ENCODE assay signal across 21 cellular contexts in genomic region chr4:57064120-57064519, GRCh38. TPM values are rescaled to one million over a fixed set of nuclear protein-coding genes. Genes with fewer than 3 reads are reported as not detected.
DNase-seq lines count a peak whose midpoint lies in the region; ATAC-seq and TF ChIP-seq lines count a peak whose summit lies in the region.
"Had no signal": no experiment of that assay in that cellular context is flagged by ENCODE, and none has a peak within 500 bp of the region (broad histone marks: within the 10 kb centered on the region; RNA-seq: fewer than 3 reads in every experiment).

No MANE protein-coding gene starts in this region.

- H3K27ac Mint-ChIP-seq in activated CD4-positive, alpha-beta T cell treated with anti-CD3 and anti-CD28 coated beads, Interleukin-2, amount 10 ng/mL, durations not matched to agents 24 days and 14 days = no peak overlapping the region
- H3K27ac Mint-ChIP-seq: activated naive CD8-positive, alpha-beta T cell; activated T-helper 2 cell treated with anti-CD3 and anti-CD28 coated beads, Interferon-gamma antibody, Interleukin-2, Interleukin-4, amounts not matched to agents 10 μg/mL and 5 μg/mL and 100 μg/mL, durations not matched to agents 14 hours and 24 hours and 36 hours; CD4-positive, CD25-positive, alpha-beta regulatory T cell; dendritic cell treated with granulocyte-macrophage colony-stimulating factor and Interleukin-4, amounts not matched to agents 40 ng/mL and 50 ng/mL, for 4 days had no signal

- no peak overlapping the region for H3K4me3 Mint-ChIP-seq in activated CD4-positive, alpha-beta T cell treated with anti-CD3 and anti-CD28 coated beads, Interleukin-2, amount 10 ng/mL, durations not matched to agents 24 days and 14 days
- H3K4me3 Mint-ChIP-seq: activated naive CD8-positive, alpha-beta T cell; CD4-positive, CD25-positive, alpha-beta regulatory T cell; dendritic cell treated with granulocyte-macrophage colony-stimulating factor and Interleukin-4, amounts not matched to agents 40 ng/mL and 50 ng/mL, for 4 days had no signal

- no peak for TF ChIP-seq EP300 in gastroesophageal sphincter (IDR thresholded peaks at IDR 0.05)
- no peak for TF ChIP-seq EP300 in upper lobe of left lung (IDR thresholded peaks at IDR 0.05)

- ATAC-seq in RWPE2 (ENCODE audit: low read depth) = peak; percentile 54; the same call in 2 of the 3 replicates
- ATAC-seq in gastroesophageal sphincter = no peak
- ATAC-seq in upper lobe of left lung (ENCODE audit: low FRiP score in 2 of 2) = no peak

- DNase-seq in RWPE2 (ENCODE audit: low spot score) = no peak
- DNase-seq in activated CD4-positive, alpha-beta T cell treated with anti-CD3 and anti-CD28 coated beads, Interleukin-2, amount 10 ng/mL, durations not matched to agents 24 days and 14 days = no peak
- DNase-seq in hippocampal formation (lab: John Stamatoyannopoulos, UW) = no peak
- DNase-seq in stimulated activated CD8-positive, alpha-beta memory T cell treated with anti-CD3 and anti-CD28 coated beads, Interleukin-4, amount 100 ng/mL, for 48 hours = no peak
- no peak for DNase-seq in upper lobe of left lung
- DNase-seq: activated CD4-positive, alpha-beta T cell treated with anti-CD3 and anti-CD28 coated beads, Interleukin-2, amount 50 U/mL, for 4 hours; activated CD8-positive, alpha-beta memory T cell treated with anti-CD3 and anti-CD28 coated beads, Interleukin-2, amount 50 U/mL, for 4 hours; CD4-positive, CD25-positive, alpha-beta regulatory T cell; HCEC 1CT; MG63; NCI-H1436; NCI-H2107; Peyer's patch; stimulated activated CD4-positive, alpha-beta T cell treated with anti-CD3 and anti-CD28 coated beads, Interleukin-15, amount 100 ng/mL, for 24 hours had no signal

- H3K4me2 ChIP-seq in skeletal muscle satellite cell (ENCODE audit: low read length) = peak overlapping the region; percentile 71

- TF ChIP-seq CTCF in RWPE2 (IDR thresholded peaks at IDR 0.05; ENCODE audit: poor library complexity, severe bottlenecking) (no peak), gastroesophageal sphincter (IDR thresholded peaks at IDR 0.05) (no peak), upper lobe of left lung (IDR thresholded peaks at IDR 0.05) (no peak)

- 73 to 93% methylated on average over 2 of the region's 2 CpGs for WGBS in gastroesophageal sphincter (ENCODE audit: low coverage in 1 of 2), 2 donors
- 63 to 68% methylated on average over 2 of the region's 2 CpGs for WGBS in upper lobe of left lung, 2 donors

- H3K36me3 ChIP-seq in ACC112 (ENCODE audit: insufficient read depth, low read length) (peaks cover 3% of the 10 kb centered on the region; the same call in 1 of the 2 replicates), RWPE2 (ENCODE audit: low read depth) (peaks cover 40% of the 10 kb centered on the region), gastroesophageal sphincter (no peaks in the 10 kb centered on the region), skeletal muscle satellite cell (ENCODE audit: insufficient read depth, low read length) (no peaks in the 10 kb centered on the region), upper lobe of left lung (no peaks in the 10 kb centered on the region)
- H3K36me3 ChIP-seq: neutrophil, Peyer's patch had no signal

- intact Hi-C loops in activated CD4-positive, alpha-beta T cell treated with anti-CD3 and anti-CD28 coated beads, Interleukin-2, amount 10 ng/mL, durations not matched to agents 24 days and 14 days (cut with micrococcal nuclease) = no loop called here

- no peaks in the 10 kb centered on the region for H3K27me3 ChIP-seq in ACC112 (ENCODE audit: insufficient read depth, low read length)
- no peaks in the 10 kb centered on the region for H3K27me3 ChIP-seq in RWPE2 (ENCODE audit: insufficient read depth, poor library complexity, severe bottlenecking)
- H3K27me3 ChIP-seq in gastroesophageal sphincter = no peaks in the 10 kb centered on the region
- no peaks in the 10 kb centered on the region for H3K27me3 ChIP-seq in skeletal muscle satellite cell (ENCODE audit: control insufficient read depth, insufficient read depth, low read length)
- no peaks in the 10 kb centered on the region for H3K27me3 ChIP-seq in upper lobe of left lung
- H3K27me3 ChIP-seq: MG63, neutrophil, Peyer's patch had no signal

- TF ChIP-seq POLR2A in gastroesophageal sphincter (IDR thresholded peaks at IDR 0.05) = no peak
- no peak for TF ChIP-seq POLR2A in upper lobe of left lung (IDR thresholded peaks at IDR 0.05)

- no peaks in the 10 kb centered on the region for H3K36me3 Mint-ChIP-seq in activated CD4-positive, alpha-beta T cell treated with anti-CD3 and anti-CD28 coated beads, Interleukin-2, amount 10 ng/mL, durations not matched to agents 24 days and 14 days (ENCODE audit: low read depth)
- H3K36me3 Mint-ChIP-seq: activated naive CD8-positive, alpha-beta T cell; CD4-positive, CD25-positive, alpha-beta regulatory T cell had no signal

- no peaks in the 10 kb centered on the region for H3K9me3 ChIP-seq in RWPE2 (ENCODE audit: severe bottlenecking)
- no peaks in the 10 kb centered on the region for H3K9me3 ChIP-seq in gastroesophageal sphincter
- no peaks in the 10 kb centered on the region for H3K9me3 ChIP-seq in skeletal muscle satellite cell (replicated peaks; ENCODE audit: low read length)
- no peaks in the 10 kb centered on the region for H3K9me3 ChIP-seq in upper lobe of left lung
- H3K9me3 ChIP-seq: MG63, neutrophil, Peyer's patch had no signal

- H3K4me3 ChIP-seq in ACC112 (ENCODE audit: low read depth, low read length) (peak overlapping the region; percentile 61), RWPE2 (ENCODE audit: severe bottlenecking) (no peak overlapping the region), gastroesophageal sphincter (no peak overlapping the region), skeletal muscle satellite cell (ENCODE audit: low read length) (no peak overlapping the region), upper lobe of left lung (no peak overlapping the region)
- H3K4me3 ChIP-seq: MG63, Peyer's patch had no signal

- H2AFZ ChIP-seq in ACC112 (ENCODE audit: low read length, unreplicated experiment) = no peak overlapping the region

- H3K9ac ChIP-seq in skeletal muscle satellite cell (ENCODE audit: low read depth, low read length) = peak overlapping the region; percentile 41

- peak overlapping the region; percentile 95 for H3K27ac ChIP-seq in ACC112 (ENCODE audit: low read depth, low read length)
- H3K27ac ChIP-seq in RWPE2 (ENCODE audit: poor library complexity, severe bottlenecking) = no peak overlapping the region
- peak overlapping the region in 3 of 4 donors; percentile 66 to 78 (median 77) for H3K27ac ChIP-seq in gastroesophageal sphincter
- no peak overlapping the region for H3K27ac ChIP-seq in upper lobe of left lung
- H3K27ac ChIP-seq: neutrophil had no signal

- H3K9me3 Mint-ChIP-seq in activated CD4-positive, alpha-beta T cell treated with anti-CD3 and anti-CD28 coated beads, Interleukin-2, amount 10 ng/mL, durations not matched to agents 24 days and 14 days = no peaks in the 10 kb centered on the region
- H3K9me3 Mint-ChIP-seq: activated T-helper 2 cell treated with anti-CD3 and anti-CD28 coated beads, Interferon-gamma antibody, Interleukin-2, Interleukin-4, amounts not matched to agents 10 μg/mL and 5 μg/mL and 100 μg/mL, durations not matched to agents 14 hours and 24 hours and 36 hours; dendritic cell treated with granulocyte-macrophage colony-stimulating factor and Interleukin-4, amounts not matched to agents 40 ng/mL and 50 ng/mL, for 4 days had no signal

- H3K4me1 ChIP-seq in ACC112 (ENCODE audit: control insufficient read depth, insufficient read depth, low read length, unreplicated experiment) = peaks cover 74% of the 10 kb centered on the region
- H3K4me1 ChIP-seq in RWPE2 (ENCODE audit: insufficient read depth, poor library complexity, severe bottlenecking) = peaks cover 16% of the 10 kb centered on the region
- peaks cover 7 to 77% (median 21%) of the 10 kb centered on the region in 3 donors for H3K4me1 ChIP-seq in gastroesophageal sphincter
- peaks cover 62% of the 10 kb centered on the region for H3K4me1 ChIP-seq in skeletal muscle satellite cell (ENCODE audit: control insufficient read depth, insufficient read depth, low read length)
- H3K4me1 ChIP-seq in upper lobe of left lung = peaks cover 4 to 12% (median 7%) of the 10 kb centered on the region in 4 donors

- H3K4me1 Mint-ChIP-seq in activated CD4-positive, alpha-beta T cell treated with anti-CD3 and anti-CD28 coated beads, Interleukin-2, amount 10 ng/mL, durations not matched to agents 24 days and 14 days = no peaks in the 10 kb centered on the region
- H3K4me1 Mint-ChIP-seq: CD4-positive, CD25-positive, alpha-beta regulatory T cell had no signal

- H3K27me3 Mint-ChIP-seq in activated CD4-positive, alpha-beta T cell treated with anti-CD3 and anti-CD28 coated beads, Interleukin-2, amount 10 ng/mL, durations not matched to agents 24 days and 14 days = peaks cover 8% of the 10 kb centered on the region
- H3K27me3 Mint-ChIP-seq: dendritic cell treated with granulocyte-macrophage colony-stimulating factor and Interleukin-4, amounts not matched to agents 40 ng/mL and 50 ng/mL, for 4 days had no signal

- H3K79me2 ChIP-seq in ACC112 (ENCODE audit: control insufficient read depth, insufficient read depth, low read length, unreplicated experiment) = peaks cover 79% of the 10 kb centered on the region

RNA-seq across cellular contexts. Expression of gene IGFBP7, which starts 46.1 kb away (rescaled TPM):
- total RNA-seq in gastroesophageal sphincter (100 to 1,000 TPM; 478 to 876 (median 798) TPM), upper lobe of left lung (100 to 1,000 TPM; 105 to 705 (median 359) TPM)
- 29.9 and 36.7 TPM in 2 replicates for total RNA-seq in skeletal muscle satellite cell (2012; rRNA removed)
- not detected in 2 replicates for total RNA-seq in activated CD4-positive, alpha-beta T cell treated with anti-CD3 and anti-CD28 coated beads, Interleukin-2, amount 10 ng/mL, durations not matched to agents 24 days and 14 days
- total RNA-seq: activated T-helper 2 cell treated with anti-CD3 and anti-CD28 coated beads, Interferon-gamma antibody, Interleukin-2, Interleukin-4, amounts not matched to agents 10 μg/mL and 5 μg/mL and 100 μg/mL, durations not matched to agents 14 hours and 24 hours and 36 hours had no signal

Comparison
In these comparisons a context has a peak if more than half of its experiments do, and no peak if none do; other contexts are left out.
1. H3K27ac ChIP-seq: peak in ACC112 (single experiment) and gastroesophageal sphincter (3 of 4); none in RWPE2 (single experiment) and upper lobe of left lung (0 of 4).
2. RNA of gene IGFBP7, which starts 46.1 kb away (total RNA-seq): 478 to 876 TPM in gastroesophageal sphincter and 105 to 705 TPM in upper lobe of left lung; not detected in activated CD4-positive, alpha-beta T cell treated with anti-CD3 and anti-CD28 coated beads, Interleukin-2, amount 10 ng/mL, durations not matched to agents 24 days and 14 days; every median in the first group is over 100 times any median in the second.